In the genomic region with DNA sequence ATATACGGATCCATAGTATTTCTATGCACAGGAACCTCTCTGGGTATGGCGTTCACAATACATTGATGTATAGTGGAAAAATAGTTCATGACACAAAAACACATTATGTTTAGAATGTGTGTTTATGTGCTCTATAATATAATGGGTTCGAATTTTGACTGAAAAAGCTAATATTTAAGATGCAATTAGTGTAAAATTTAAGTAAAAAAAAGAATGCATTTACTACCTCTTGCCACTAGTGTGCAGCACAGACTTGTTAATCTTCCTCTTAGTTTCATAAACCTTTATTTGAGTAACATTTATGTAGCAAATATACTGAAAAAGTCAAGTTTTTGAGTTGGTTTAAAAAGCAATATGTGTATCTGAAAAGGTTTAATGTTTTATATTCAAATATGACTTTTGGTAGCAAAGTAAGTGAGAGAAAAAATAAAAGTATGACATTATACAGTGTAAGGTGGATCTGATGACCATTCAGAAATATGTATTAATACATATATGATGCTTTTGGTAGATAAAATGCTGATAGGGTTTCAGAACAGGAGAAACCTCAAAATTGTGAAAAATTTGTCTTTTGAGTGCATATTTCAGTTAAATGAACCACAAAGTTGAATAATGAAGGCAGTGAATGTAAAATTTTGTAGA, we compare ENCODE assay signal across 9 cellular contexts. TPM values are rescaled to one million over a fixed set of nuclear protein-coding genes. Genes with fewer than 3 reads are reported as not detected.
A peak's percentile ranks its signal among the peaks of the same experiment; 100 is the strongest.
DNase-seq lines count a peak whose midpoint lies in the region; ATAC-seq and TF ChIP-seq lines count a peak whose summit lies in the region.
"Had no signal": no experiment of that assay in that cellular context is flagged by ENCODE, and none has a peak within 500 bp of the region (broad histone marks: within the 10 kb centered on the region; RNA-seq: fewer than 3 reads in every experiment).

No MANE protein-coding gene starts in this region.

- TF ChIP-seq CTCF in GM06990 (IDR thresholded peaks at IDR 0.05; ENCODE audit: insufficient read depth, low read length, poor library complexity, severe bottlenecking) (peak; percentile 54), PC-9 (conservative IDR thresholded peaks at IDR 0.05) (peak; percentile 78), omental fat pad (IDR thresholded peaks at IDR 0.05) (no peak)

- DNase-seq in GM06990 (ENCODE audit: extremely low read depth, insufficient read length) (peak; percentile 1), PC-9 (peak in 1 of 2 experiments; percentile 37), fibroblast of gingiva (ENCODE audit: low read depth) (peak; percentile 22), superior temporal gyrus (ENCODE audit: extremely low spot score) (peak; percentile 73), epidermal melanocyte (ENCODE audit: insufficient read length, low spot score) (no peak), omental fat pad (ENCODE audit: low spot score) (no peak)
- DNase-seq: naive B cell had no signal

- H3K4me3 ChIP-seq in GM06990 (replicated peaks; ENCODE audit: low read depth, low read length), result no peak overlapping the region
- no peak overlapping the region for H3K4me3 ChIP-seq in PC-9

- H3K4me2 ChIP-seq in PC-9, result no peak overlapping the region

- no peaks in the 10 kb centered on the region for H4K20me1 ChIP-seq in PC-9 (ENCODE audit: insufficient read depth)

- H3K79me2 ChIP-seq in PC-9 (ENCODE audit: low read depth), result no peaks in the 10 kb centered on the region

- H3K27ac ChIP-seq in PC-9, result no peak overlapping the region

- ATAC-seq in HG02798 (IDR thresholded peaks at IDR 0.05; ENCODE audit: poor library complexity, unreplicated experiment) (peak; percentile 57), omental fat pad (ENCODE audit: low FRiP score) (no peak)
- no peak for ATAC-seq in activated CD4-positive, CD25-positive, alpha-beta regulatory T cell treated with anti-CD3 and anti-CD28 coated beads, Interleukin-2, amount 50 U/mL, for 24 hours

- no peaks in the 10 kb centered on the region for H3F3A ChIP-seq in PC-9 (ENCODE audit: insufficient read depth, low read depth)

- intact Hi-C loops in PC-9 (cut with micrococcal nuclease; ENCODE audit: unreplicated experiment), result loop anchor here (5.0 kb wide), 2 partner anchors 1240 to 1605 kb away; no protein-coding TSS in a partner anchor

- no TSS peak for BruUV-seq in PC-9 (replicated peaks; lab: Mats Ljungman, UMichigan)

- CTCF ChIA-PET in PC-9 (lab: Charles Lee), result no interaction called here

- H3K27me3 ChIP-seq in GM06990 (replicated peaks; ENCODE audit: control insufficient read depth, insufficient read depth, low read length), result no peaks in the 10 kb centered on the region
- H3K27me3 ChIP-seq in PC-9 (ENCODE audit: insufficient read depth, low read depth), result no peaks in the 10 kb centered on the region

- no peaks in the 10 kb centered on the region for H3K9me3 ChIP-seq in PC-9 (ENCODE audit: insufficient read depth, low read depth)

- H3K36me3 ChIP-seq in GM06990 (ENCODE audit: control insufficient read depth, insufficient read depth, low read length), result no peaks in the 10 kb centered on the region
- no peaks in the 10 kb centered on the region for H3K36me3 ChIP-seq in PC-9 (ENCODE audit: low read depth)

- POLR2A ChIA-PET in PC-9 (lab: Charles Lee; ENCODE audit: unreplicated experiment), result no interaction called here

- no peaks in the 10 kb centered on the region for H3K4me1 ChIP-seq in PC-9 (replicated peaks; ENCODE audit: insufficient read depth)

- no peak overlapping the region for H2AFZ ChIP-seq in PC-9

- no peaks in the 10 kb centered on the region for H3K9me2 ChIP-seq in PC-9 (ENCODE audit: insufficient read depth)

RNA-seq across cellular contexts. Expression of gene CCDC102B, which starts 49.5 kb away (rescaled TPM):
- total RNA-seq in PC-9 (2021), result 1.9 and 2.3 TPM in 2 replicates
- 10 to 100 TPM in 2 of 4 donors, 1 to 10 TPM in 2; 6.7 to 15.3 (median 11.8) TPM for total RNA-seq in omental fat pad

Comparison
In these comparisons a context has a peak if more than half of its experiments do, and no peak if none do; other contexts are left out.
1. DNase-seq: peak in GM06990 (single experiment), fibroblast of gingiva (single experiment) and superior temporal gyrus (single experiment); none in epidermal melanocyte (single experiment) and omental fat pad (single experiment).
2. CTCF ChIP-seq: peak in GM06990 (single experiment) and PC-9 (single experiment); none in omental fat pad (0 of 3).